10 cellular contexts compared by ENCODE assay signal in the genomic region with DNA sequence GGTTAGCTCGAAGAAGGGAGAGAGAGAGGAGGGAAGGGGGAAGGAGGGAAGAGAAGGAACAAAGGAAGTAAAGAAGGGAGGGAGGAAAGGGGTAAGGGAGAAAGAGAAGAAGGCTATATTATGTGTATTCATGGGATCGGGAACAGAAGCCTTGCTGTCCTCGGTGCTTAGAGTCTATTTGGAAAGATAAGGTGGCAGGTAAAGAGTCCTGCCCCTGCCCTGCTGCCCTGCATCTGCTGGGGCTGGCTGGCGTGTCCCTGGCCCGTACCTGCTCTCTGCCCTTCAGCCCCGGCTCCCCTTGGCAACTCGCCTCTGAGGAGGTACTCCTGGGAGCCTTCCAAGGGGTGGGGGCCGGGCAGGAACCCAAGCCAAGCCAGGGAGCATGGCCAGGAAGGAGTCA. TPM values are rescaled to one million over a fixed set of nuclear protein-coding genes. Genes with fewer than 3 reads are reported as not detected.
DNase-seq lines count a peak whose midpoint lies in the region; ATAC-seq and TF ChIP-seq lines count a peak whose summit lies in the region.
"Had no signal": no experiment of that assay in that cellular context is flagged by ENCODE, and none has a peak within 500 bp of the region (broad histone marks: within the 10 kb centered on the region; RNA-seq: fewer than 3 reads in every experiment).

No MANE protein-coding gene starts in this region.

- peaks cover 94% of the 10 kb centered on the region for H3K4me1 Mint-ChIP-seq in GM23338
- H3K4me1 Mint-ChIP-seq: central memory CD8-positive, alpha-beta T cell had no signal

- in situ Hi-C loops in Panc1 (cut with HindIII; ENCODE audit: low pct_unique_long_range_greater_than_20kb, low sequenced_read_pairs) (no loop called here), gastrocnemius medialis (cut with MboI; ENCODE audit: low sequenced_read_pairs in 4 of 4) (no loop called here)

- H3K9me2 ChIP-seq in GM23338 (ENCODE audit: insufficient read depth), result no peaks in the 10 kb centered on the region

- peaks cover 90% of the 10 kb centered on the region for H3K4me1 ChIP-seq in GM23338 (ENCODE audit: insufficient read depth)
- no peaks in the 10 kb centered on the region; the same call in 1 of the 2 replicates for H3K4me1 ChIP-seq in Panc1 (ENCODE audit: control insufficient read depth, insufficient read depth, low read length)
- peaks cover 0 to 68% of the 10 kb centered on the region in 2 donors for H3K4me1 ChIP-seq in right atrium auricular region
- H3K4me1 ChIP-seq in gastrocnemius medialis, result peaks cover 14 to 27% of the 10 kb centered on the region in 2 donors

- peaks cover 22% of the 10 kb centered on the region for H3K27me3 Mint-ChIP-seq in GM23338 (ENCODE audit: insufficient read depth, low read depth, poor library complexity)

- TF ChIP-seq CTCF in GM23338 (conservative IDR thresholded peaks at IDR 0.05; ENCODE audit: low read depth in 2 of 2) (no peak), Panc1 (IDR thresholded peaks at IDR 0.05) (no peak), right atrium auricular region (IDR thresholded peaks at IDR 0.05) (no peak), gastrocnemius medialis (IDR thresholded peaks at IDR 0.05 in 4 of 5, conservative IDR thresholded peaks at IDR 0.05 in 1 of 5) (no peak), WERI-Rb-1 (IDR thresholded peaks at IDR 0.05; ENCODE audit: low read depth, low read length) (no peak), GM20000 (IDR thresholded peaks at IDR 0.05; ENCODE audit: extremely low read depth, missing control alignments) (no peak)

- H3K27ac ChIP-seq in GM23338 (ENCODE audit: low read depth), result peak overlapping the region; percentile 81
- H3K27ac ChIP-seq in Panc1 (ENCODE audit: low read length), result no peak overlapping the region
- H3K27ac ChIP-seq in right atrium auricular region, result peak overlapping the region; percentile 56 to 60
- H3K27ac ChIP-seq in gastrocnemius medialis, result peak overlapping the region; percentile 43 to 76 (median 72)
- no peak overlapping the region for H3K27ac ChIP-seq in WERI-Rb-1

- H3K36me3 ChIP-seq in GM23338 (ENCODE audit: insufficient read depth) (no peaks in the 10 kb centered on the region), Panc1 (ENCODE audit: control insufficient read depth, insufficient read depth, low read length) (no peaks in the 10 kb centered on the region), right atrium auricular region (no peaks in the 10 kb centered on the region), gastrocnemius medialis (no peaks in the 10 kb centered on the region), WERI-Rb-1 (no peaks in the 10 kb centered on the region)

- DNase-seq in GM23338 (ENCODE audit: low spot score), result no peak
- no peak for DNase-seq in Panc1 (ENCODE audit: low read depth, low spot score)
- DNase-seq in right atrium auricular region (ENCODE audit: low spot score), result no peak
- no peak for DNase-seq in gastrocnemius medialis
- no peak for DNase-seq in WERI-Rb-1
- no peak for DNase-seq in GM20000 (ENCODE audit: low spot score)
- no peak for DNase-seq in stimulated activated CD4-positive, alpha-beta T cell treated with anti-CD3 and anti-CD28 coated beads, Interleukin-15, amount 100 ng/mL, for 24 hours
- no peak for DNase-seq in DMS153 treated with DMSO at 0.1 percent for 48 hours (lab: John Stamatoyannopoulos, UW; ENCODE audit: unreplicated experiment)
- DNase-seq: T-helper 17 cell had no signal

- no peaks in the 10 kb centered on the region for H4K20me1 ChIP-seq in GM23338 (replicated peaks; ENCODE audit: insufficient read depth)

- TF ChIP-seq POLR2A in gastrocnemius medialis (IDR thresholded peaks at IDR 0.05), result no peak

- peaks cover 31% of the 10 kb centered on the region for H3F3A ChIP-seq in GM23338 (replicated peaks; ENCODE audit: low read depth)

- no peaks in the 10 kb centered on the region; the same call in 2 of the 3 replicates for H3K9me3 Mint-ChIP-seq in GM23338
- H3K9me3 Mint-ChIP-seq: central memory CD8-positive, alpha-beta T cell had no signal

- no peaks in the 10 kb centered on the region for H3K27me3 ChIP-seq in GM23338 (ENCODE audit: insufficient read depth)
- no peaks in the 10 kb centered on the region; the same call in 1 of the 2 replicates for H3K27me3 ChIP-seq in Panc1 (ENCODE audit: control insufficient read depth, insufficient read depth, low read length)
- H3K27me3 ChIP-seq in right atrium auricular region, result peaks cover 0 to 2% of the 10 kb centered on the region in 2 donors
- H3K27me3 ChIP-seq in gastrocnemius medialis, result peaks cover 3 to 15% (median 6%) of the 10 kb centered on the region in 3 donors
- no peaks in the 10 kb centered on the region for H3K27me3 ChIP-seq in WERI-Rb-1 (ENCODE audit: insufficient read depth, low read depth, severe bottlenecking)

- intact Hi-C loops in Panc1 (cut with micrococcal nuclease; ENCODE audit: unreplicated experiment), result no loop called here
- intact Hi-C loops in gastrocnemius medialis (cut with DNase I; ENCODE audit: low total_unique reads), result no loop called here

- peak overlapping the region; percentile 15; the same call in 1 of the 3 replicates for H3K4me3 Mint-ChIP-seq in GM23338
- H3K4me3 Mint-ChIP-seq: central memory CD8-positive, alpha-beta T cell; T-helper 17 cell had no signal

- peak overlapping the region; percentile 98 for H3K27ac Mint-ChIP-seq in GM23338
- H3K27ac Mint-ChIP-seq: T-helper 17 cell had no signal

- H3K4me2 ChIP-seq in GM23338, result peak overlapping the region; percentile 1

- no TSS peak for BruUV-seq in Panc1 (replicated peaks; lab: Mats Ljungman, UMichigan)

- H2AFZ ChIP-seq in GM23338, result no peak overlapping the region

- ATAC-seq in GM23338 (no peak), Panc1 (peak; percentile 29; the same call in 1 of the 2 replicates), gastrocnemius medialis (no peak)
- ATAC-seq: T-helper 17 cell had no signal

- POLR2A ChIA-PET in Panc1 (lab: Charles Lee), result no interaction called here

- CTCF ChIA-PET in Panc1 (lab: Charles Lee), result no interaction called here

- no peaks in the 10 kb centered on the region; the same call in 2 of the 3 replicates for H3K36me3 Mint-ChIP-seq in GM23338 (ENCODE audit: low read depth)

- no peak overlapping the region for H3K4me3 ChIP-seq in GM23338
- H3K4me3 ChIP-seq in Panc1 (ENCODE audit: low read depth in 2 of 2, low read length in 2 of 2), result no peak overlapping the region
- H3K4me3 ChIP-seq in right atrium auricular region, result no peak overlapping the region
- H3K4me3 ChIP-seq in gastrocnemius medialis, result no peak overlapping the region
- H3K4me3 ChIP-seq in WERI-Rb-1 (ENCODE audit: low read depth, low read length), result no peak overlapping the region

- no peaks in the 10 kb centered on the region for H3K79me2 ChIP-seq in GM23338 (replicated peaks; ENCODE audit: insufficient read depth)

- H3K9me3 ChIP-seq in Panc1 (ENCODE audit: control insufficient read depth, insufficient read depth, low read depth, low read length) (no peaks in the 10 kb centered on the region), right atrium auricular region (no peaks in the 10 kb centered on the region), gastrocnemius medialis (no peaks in the 10 kb centered on the region), WERI-Rb-1 (ENCODE audit: severe bottlenecking) (no peaks in the 10 kb centered on the region)

TF ChIP-seq in GM23338, 12 proteins besides CTCF, POLR2A, EP300 and RAD21:
- no peak for TF ChIP-seq POLR2AphosphoS5 (IDR thresholded peaks at IDR 0.05; ENCODE audit: low read depth)
- peak; percentile 13 for TF ChIP-seq REST (IDR thresholded peaks at IDR 0.05; ENCODE audit: unreplicated experiment)

RNA-seq across cellular contexts. Expression of gene PCDH1, which starts 36.8 kb away (rescaled TPM):
- total RNA-seq in GM23338 (2014; rRNA removed; shearing (Covaris generic)), result 155 and 183 TPM in 2 replicates
- 26.2 and 27.8 TPM in 2 replicates for polyA plus RNA-seq in GM23338 (2016; fragmentation: Nextera tagmentation; extraction: Ambion mirVana)
- total RNA-seq in Panc1 (2021; ENCODE audit: unreplicated experiment) (9.0 TPM), right atrium auricular region (10 to 100 TPM; 22.1 to 25.3 TPM), gastrocnemius medialis (10 to 100 TPM; 15.9 to 20.8 (median 18.1) TPM)
- 3.9 TPM for polyA plus RNA-seq in Panc1 (2012; ENCODE audit: insufficient read length)

Comparison
In these comparisons a context has a peak if more than half of its experiments do, and no peak if none do; other contexts are left out.
1. H3K27ac ChIP-seq: peak in GM23338 (single experiment), right atrium auricular region (2 of 2) and gastrocnemius medialis (4 of 4); none in Panc1 (single experiment) and WERI-Rb-1 (single experiment).